26 cellular contexts compared by ENCODE assay signal in the genomic region with DNA sequence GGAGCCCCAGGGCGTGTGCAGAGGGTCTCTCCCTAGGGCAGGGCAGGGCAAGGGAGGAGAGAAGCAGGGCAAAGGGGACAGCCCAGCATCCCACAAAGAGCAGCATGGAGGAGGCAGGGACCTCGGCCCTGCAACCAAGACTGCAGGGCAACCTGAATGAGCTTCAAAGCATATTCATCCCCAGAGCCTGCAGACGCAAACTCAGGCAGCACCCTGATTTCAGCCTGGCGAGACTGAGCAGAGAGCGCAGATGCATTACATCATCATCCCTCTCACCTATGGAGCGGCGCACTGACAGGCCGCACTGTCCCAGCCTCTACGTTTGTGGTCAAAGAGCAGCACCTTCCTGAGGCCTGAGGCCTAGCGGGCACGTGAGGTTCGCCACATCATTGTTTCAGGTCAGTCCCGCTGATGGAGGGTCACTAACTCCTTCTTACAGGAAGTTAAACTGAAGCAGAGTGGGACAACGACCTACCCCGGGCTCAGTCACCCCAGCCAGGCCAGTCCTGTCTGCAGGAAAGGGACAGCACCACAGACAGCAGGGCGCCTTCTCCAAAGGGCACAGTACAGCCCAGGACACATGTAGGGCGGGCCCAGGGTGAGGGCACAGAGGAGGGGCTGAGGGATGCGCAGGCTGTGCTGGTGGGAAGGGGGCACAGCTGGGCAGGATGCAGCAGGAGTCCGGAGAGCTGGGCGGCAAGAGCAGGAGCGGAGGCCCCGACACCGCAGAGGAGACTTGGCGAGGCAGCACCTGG.
"Had no signal": no experiment of that assay in that cellular context is flagged by ENCODE, and none has a peak within 500 bp of the region (broad histone marks: within the 10 kb centered on the region; RNA-seq: fewer than 3 reads in every experiment).

No MANE protein-coding gene starts in this region.

- H3K27me3 ChIP-seq: adrenal gland, ascending aorta, brain microvascular endothelial cell, sigmoid colon, upper lobe of right lung had no signal

- H3K4me2 ChIP-seq: smooth muscle cell had no signal

- H3K36me3 ChIP-seq: adrenal gland, ascending aorta, brain microvascular endothelial cell, heart right ventricle, sigmoid colon, thoracic aorta, upper lobe of right lung had no signal

- H3K9me3 Mint-ChIP-seq: memory B cell; stimulated activated naive B cell treated with anti-CD40 and anti-IgM and Interleukin-4, amounts not matched to agents 10 μg/mL and 1 μg/mL and 100 μg/mL, for 72 hours had no signal

- H3K4me3 Mint-ChIP-seq: activated B cell treated with CpG ODN at 0.5 μM for 24 hours; activated CD4-positive, alpha-beta T cell treated with anti-CD3 and anti-CD28 coated beads for 36 hours; activated naive CD8-positive, alpha-beta T cell; memory B cell; nephron; stimulated activated naive B cell treated with anti-CD40 and anti-IgM and Interleukin-4, amounts not matched to agents 10 μg/mL and 1 μg/mL and 100 μg/mL, for 72 hours; T-helper 1 cell treated with Interleukin-12 subunit alpha and Interleukin-12 subunit beta and Interleukin-4 antibody, amounts not matched to agents 30 μg/mL and 1 μg/mL, for 36 hours had no signal

- H3K9ac ChIP-seq: parathyroid adenoma had no signal

- DNase-seq: activated B cell treated with CpG ODN at 0.5 μM for 24 hours; activated CD4-positive, alpha-beta T cell treated with anti-CD3 and anti-CD28 coated beads for 36 hours; activated CD4-positive, alpha-beta T cell treated with anti-CD3 and anti-CD28 coated beads, Interleukin-2, amount 50 U/mL, for 4 hours; activated naive CD4-positive, alpha-beta T cell; brain microvascular endothelial cell; central memory CD4-positive, alpha-beta T cell; heart right ventricle; left colon; sigmoid colon; stimulated activated CD4-positive, alpha-beta T cell treated with anti-CD3 and anti-CD28 coated beads, Interleukin-2, amount 100 ng/mL, for 48 hours; stimulated activated CD8-positive, alpha-beta memory T cell treated with anti-CD3 and anti-CD28 coated beads, Interleukin-4, amount 100 ng/mL, for 48 hours; stimulated activated naive B cell treated with anti-CD40 and anti-IgM and Interleukin-4, amounts not matched to agents 10 μg/mL and 1 μg/mL and 100 μg/mL, for 72 hours; T1000 had no signal

- H3K79me2 ChIP-seq: parathyroid adenoma had no signal

- H3K27me3 Mint-ChIP-seq: activated CD4-positive, alpha-beta T cell treated with anti-CD3 and anti-CD28 coated beads for 36 hours had no signal

- H3K4me3 ChIP-seq: adrenal gland, ascending aorta, heart right ventricle, sigmoid colon, smooth muscle cell, thoracic aorta, upper lobe of right lung had no signal

- H3K4me1 ChIP-seq: adrenal gland, ascending aorta, heart right ventricle, parathyroid adenoma, sigmoid colon, upper lobe of right lung had no signal

- H2AFZ ChIP-seq: parathyroid adenoma had no signal

- H3K4me1 Mint-ChIP-seq: activated B cell treated with CpG ODN at 0.5 μM for 24 hours; activated CD4-positive, alpha-beta T cell treated with anti-CD3 and anti-CD28 coated beads for 36 hours; nephron; stimulated activated naive B cell treated with anti-CD40 and anti-IgM and Interleukin-4, amounts not matched to agents 10 μg/mL and 1 μg/mL and 100 μg/mL, for 72 hours had no signal

- H3K27ac Mint-ChIP-seq: activated B cell treated with CpG ODN at 0.5 μM for 24 hours; activated CD4-positive, alpha-beta T cell treated with anti-CD3 and anti-CD28 coated beads for 36 hours; activated naive CD8-positive, alpha-beta T cell; memory B cell; nephron; stimulated activated naive B cell treated with anti-CD40 and anti-IgM and Interleukin-4, amounts not matched to agents 10 μg/mL and 1 μg/mL and 100 μg/mL, for 72 hours; T-helper 1 cell treated with Interleukin-12 subunit alpha and Interleukin-12 subunit beta and Interleukin-4 antibody, amounts not matched to agents 30 μg/mL and 1 μg/mL, for 36 hours had no signal

- FAIRE-seq: colon, keratinocyte had no signal

- H3K36me3 Mint-ChIP-seq: activated naive CD8-positive, alpha-beta T cell; memory B cell; stimulated activated naive B cell treated with anti-CD40 and anti-IgM and Interleukin-4, amounts not matched to agents 10 μg/mL and 1 μg/mL and 100 μg/mL, for 72 hours had no signal

- H3K9me3 ChIP-seq: adrenal gland, sigmoid colon, thoracic aorta, upper lobe of right lung had no signal

- ATAC-seq: activated CD4-positive, alpha-beta T cell treated with anti-CD3 and anti-CD28 coated beads for 36 hours; heart right ventricle; left colon; stimulated activated naive B cell treated with anti-CD40 and anti-IgM and Interleukin-4, amounts not matched to agents 10 μg/mL and 1 μg/mL and 100 μg/mL, for 72 hours; upper lobe of right lung had no signal

- H3K27ac ChIP-seq: adrenal gland, ascending aorta, brain microvascular endothelial cell, epithelial cell of prostate, heart right ventricle, parathyroid adenoma, sigmoid colon, thoracic aorta, upper lobe of right lung had no signal
